37 cellular contexts compared by ENCODE assay signal in genomic region chr3:81663114-81663513, GRCh38.
"Had no signal": no experiment of that assay in that cellular context is flagged by ENCODE, and none has a peak within 500 bp of the region (broad histone marks: within the 10 kb centered on the region; RNA-seq: fewer than 3 reads in every experiment).

No MANE protein-coding gene starts in this region.

- H3K27me3 Mint-ChIP-seq: activated CD4-positive, alpha-beta memory T cell treated with anti-CD3 and anti-CD28 coated beads, Interleukin-2, amount 10 ng/mL, durations not matched to agents 7 days and 5 days; activated CD4-positive, alpha-beta T cell treated with anti-CD3 and anti-CD28 coated beads for 36 hours; activated CD4-positive, alpha-beta T cell treated with anti-CD3 and anti-CD28 coated beads, Interleukin-2, amount 10 ng/mL, durations not matched to agents 7 days and 5 days; activated CD8-positive, alpha-beta memory T cell treated with anti-CD3 and anti-CD28 coated beads, Interleukin-2, amount 10 ng/mL, durations not matched to agents 7 days and 5 days; activated naive CD4-positive, alpha-beta T cell treated with anti-CD3 and anti-CD28 coated beads, Interleukin-2, amount 10 ng/mL, durations not matched to agents 7 days and 5 days; activated naive CD4-positive, alpha-beta T cell treated with anti-CD3 and anti-CD28 coated beads, Interleukin-2, amount 50 U/mL, for 24 hours; activated naive CD8-positive, alpha-beta T cell; activated naive CD8-positive, alpha-beta T cell treated with anti-CD3 and anti-CD28 coated beads, Interleukin-2, amount 10 ng/mL, durations not matched to agents 7 days and 5 days; activated naive CD8-positive, alpha-beta T cell treated with anti-CD3 and anti-CD28 coated beads, Interleukin-2, amount 50 U/mL, for 24 hours; activated T-cell treated with anti-CD3 and anti-CD28 coated beads, Interleukin-2, amount 50 U/mL, for 24 hours had no signal

- DNase-seq: activated CD4-positive, alpha-beta memory T cell treated with anti-CD3 and anti-CD28 coated beads, Interleukin-2, amount 10 ng/mL, durations not matched to agents 7 days and 5 days; activated CD4-positive, alpha-beta T cell treated with anti-CD3 and anti-CD28 coated beads for 1 hour; activated CD4-positive, alpha-beta T cell treated with anti-CD3 and anti-CD28 coated beads for 36 hours; activated CD4-positive, alpha-beta T cell treated with anti-CD3 and anti-CD28 coated beads for 48 hours; activated CD4-positive, alpha-beta T cell treated with anti-CD3 and anti-CD28 coated beads, Interleukin-2, amount 10 ng/mL, durations not matched to agents 7 days and 5 days; activated CD4-positive, alpha-beta T cell treated with anti-CD3 and anti-CD28 coated beads, Interleukin-2, amount 50 U/mL, for 48 hours; activated CD4-positive, CD25-positive, alpha-beta regulatory T cell; activated CD8-positive, alpha-beta memory T cell treated with anti-CD3 and anti-CD28 coated beads for 24 hours; activated CD8-positive, alpha-beta memory T cell treated with anti-CD3 and anti-CD28 coated beads, Interleukin-2, amount 10 ng/mL, durations not matched to agents 7 days and 5 days; activated CD8-positive, alpha-beta memory T cell treated with anti-CD3 and anti-CD28 coated beads, Interleukin-2, amount 50 U/mL, for 48 hours; activated CD8-positive, alpha-beta T cell treated with anti-CD3 and anti-CD28 coated beads, Interleukin-2, amount 10 ng/mL, durations not matched to agents 7 days and 5 days; activated effector memory CD4-positive, alpha-beta T cell treated with Interleukin-2 at 50 U/mL for 16 hours; activated gamma-delta T cell; activated naive CD4-positive, alpha-beta T cell treated with anti-CD3 and anti-CD28 coated beads, Interleukin-2, amount 10 ng/mL, durations not matched to agents 7 days and 5 days; activated naive CD4-positive, alpha-beta T cell treated with Interleukin-2 at 50 U/mL for 16 hours; activated naive CD8-positive, alpha-beta T cell treated with anti-CD3 and anti-CD28 coated beads, Interleukin-2, amount 10 ng/mL, durations not matched to agents 7 days and 5 days; activated naive CD8-positive, alpha-beta T cell treated with anti-CD3 and anti-CD28 coated beads, Interleukin-2, amount 50 U/mL, for 24 hours; activated T-cell treated with anti-CD3 and anti-CD28 coated beads, Interleukin-2, amount 50 U/mL, for 24 hours; activated T-cell treated with anti-CD3 and anti-CD28 coated beads, Interleukin-2, amount 50 U/mL, for 48 hours; amygdala; anterior cingulate cortex; central memory CD4-positive, alpha-beta T cell; SW 1271; T-helper 1 cell; T-helper 2 cell; T-helper 9 cell had no signal

- H3K36me3 Mint-ChIP-seq: activated CD8-positive, alpha-beta memory T cell treated with anti-CD3 and anti-CD28 coated beads, Interleukin-2, amount 10 ng/mL, durations not matched to agents 7 days and 5 days; activated naive CD4-positive, alpha-beta T cell treated with anti-CD3 and anti-CD28 coated beads, Interleukin-2, amount 10 ng/mL, durations not matched to agents 7 days and 5 days; activated naive CD8-positive, alpha-beta T cell; WTC11 had no signal

- H3K27ac Mint-ChIP-seq: activated CD4-positive, alpha-beta memory T cell treated with anti-CD3 and anti-CD28 coated beads, Interleukin-2, amount 10 ng/mL, durations not matched to agents 7 days and 5 days; activated CD4-positive, alpha-beta T cell treated with anti-CD3 and anti-CD28 coated beads for 36 hours; activated CD4-positive, alpha-beta T cell treated with anti-CD3 and anti-CD28 coated beads, Interleukin-2, amount 10 ng/mL, durations not matched to agents 7 days and 5 days; activated CD8-positive, alpha-beta memory T cell treated with anti-CD3 and anti-CD28 coated beads, Interleukin-2, amount 10 ng/mL, durations not matched to agents 7 days and 5 days; activated CD8-positive, alpha-beta T cell treated with anti-CD3 and anti-CD28 coated beads, Interleukin-2, amount 10 ng/mL, durations not matched to agents 7 days and 5 days; activated naive CD4-positive, alpha-beta T cell treated with anti-CD3 and anti-CD28 coated beads, Interleukin-2, amount 10 ng/mL, durations not matched to agents 7 days and 5 days; activated naive CD4-positive, alpha-beta T cell treated with anti-CD3 and anti-CD28 coated beads, Interleukin-2, amount 50 U/mL, for 24 hours; activated naive CD8-positive, alpha-beta T cell; activated naive CD8-positive, alpha-beta T cell treated with anti-CD3 and anti-CD28 coated beads, Interleukin-2, amount 10 ng/mL, durations not matched to agents 7 days and 5 days; activated naive CD8-positive, alpha-beta T cell treated with anti-CD3 and anti-CD28 coated beads, Interleukin-2, amount 50 U/mL, for 24 hours; activated T-cell treated with anti-CD3 and anti-CD28 coated beads, Interleukin-2, amount 50 U/mL, for 24 hours; activated T-helper 2 cell treated with anti-CD3 and anti-CD28 coated beads, Interferon-gamma antibody, Interleukin-2, Interleukin-4, amounts not matched to agents 10 μg/mL and 5 μg/mL and 100 μg/mL, durations not matched to agents 14 hours and 24 hours and 36 hours; brain; T-helper 1 cell treated with Interleukin-12 subunit alpha and Interleukin-12 subunit beta and Interleukin-4 antibody, amounts not matched to agents 30 μg/mL and 1 μg/mL, for 36 hours; T-helper 2 cell treated with Interferon-gamma antibody and Interleukin-4, amounts not matched to agents 5 μg/mL and 100 μg/mL, for 36 hours; WTC11 had no signal

- H3K27ac ChIP-seq: ascending aorta, cardiac muscle cell, VCaP had no signal

- ATAC-seq: activated CD4-positive, alpha-beta T cell treated with anti-CD3 and anti-CD28 coated beads for 36 hours; activated CD4-positive, CD25-positive, alpha-beta regulatory T cell treated with anti-CD3 and anti-CD28 coated beads, Interleukin-2, amount 50 U/mL, for 24 hours; activated CD8-positive, alpha-beta memory T cell treated with anti-CD3 and anti-CD28 coated beads, Interleukin-2, amount 10 ng/mL, durations not matched to agents 7 days and 5 days; activated CD8-positive, alpha-beta T cell treated with anti-CD3 and anti-CD28 coated beads, Interleukin-2, amount 10 ng/mL, durations not matched to agents 7 days and 5 days; activated naive CD8-positive, alpha-beta T cell treated with anti-CD3 and anti-CD28 coated beads, Interleukin-2, amount 50 U/mL, for 24 hours; WTC11 had no signal

- H3K9me3 ChIP-seq: ascending aorta had no signal

- H3K9me3 Mint-ChIP-seq: activated CD4-positive, alpha-beta memory T cell treated with anti-CD3 and anti-CD28 coated beads, Interleukin-2, amount 10 ng/mL, durations not matched to agents 7 days and 5 days; activated CD4-positive, alpha-beta T cell treated with anti-CD3 and anti-CD28 coated beads, Interleukin-2, amount 10 ng/mL, durations not matched to agents 7 days and 5 days; activated naive CD4-positive, alpha-beta T cell treated with anti-CD3 and anti-CD28 coated beads, Interleukin-2, amount 10 ng/mL, durations not matched to agents 7 days and 5 days; activated naive CD4-positive, alpha-beta T cell treated with anti-CD3 and anti-CD28 coated beads, Interleukin-2, amount 50 U/mL, for 24 hours; activated naive CD8-positive, alpha-beta T cell treated with anti-CD3 and anti-CD28 coated beads, Interleukin-2, amount 10 ng/mL, durations not matched to agents 7 days and 5 days; activated naive CD8-positive, alpha-beta T cell treated with anti-CD3 and anti-CD28 coated beads, Interleukin-2, amount 50 U/mL, for 24 hours; activated T-cell treated with anti-CD3 and anti-CD28 coated beads, Interleukin-2, amount 50 U/mL, for 24 hours; activated T-helper 2 cell treated with anti-CD3 and anti-CD28 coated beads, Interferon-gamma antibody, Interleukin-2, Interleukin-4, amounts not matched to agents 10 μg/mL and 5 μg/mL and 100 μg/mL, durations not matched to agents 14 hours and 24 hours and 36 hours; T-helper 1 cell treated with Interleukin-12 subunit alpha and Interleukin-12 subunit beta and Interleukin-4 antibody, amounts not matched to agents 30 μg/mL and 1 μg/mL, for 36 hours; T-helper 2 cell treated with Interferon-gamma antibody and Interleukin-4, amounts not matched to agents 5 μg/mL and 100 μg/mL, for 36 hours had no signal

- H3K27me3 ChIP-seq: ascending aorta, cardiac muscle cell had no signal

- H3K4me1 Mint-ChIP-seq: activated CD4-positive, alpha-beta memory T cell treated with anti-CD3 and anti-CD28 coated beads, Interleukin-2, amount 10 ng/mL, durations not matched to agents 7 days and 5 days; activated CD4-positive, alpha-beta T cell treated with anti-CD3 and anti-CD28 coated beads for 36 hours; activated CD4-positive, alpha-beta T cell treated with anti-CD3 and anti-CD28 coated beads, Interleukin-2, amount 10 ng/mL, durations not matched to agents 7 days and 5 days; activated naive CD4-positive, alpha-beta T cell treated with anti-CD3 and anti-CD28 coated beads, Interleukin-2, amount 10 ng/mL, durations not matched to agents 7 days and 5 days; activated naive CD4-positive, alpha-beta T cell treated with anti-CD3 and anti-CD28 coated beads, Interleukin-2, amount 50 U/mL, for 24 hours; activated naive CD8-positive, alpha-beta T cell treated with anti-CD3 and anti-CD28 coated beads, Interleukin-2, amount 50 U/mL, for 24 hours; brain; WTC11 had no signal

- H3K4me3 Mint-ChIP-seq: activated CD4-positive, alpha-beta memory T cell treated with anti-CD3 and anti-CD28 coated beads, Interleukin-2, amount 10 ng/mL, durations not matched to agents 7 days and 5 days; activated CD4-positive, alpha-beta T cell treated with anti-CD3 and anti-CD28 coated beads for 36 hours; activated CD4-positive, alpha-beta T cell treated with anti-CD3 and anti-CD28 coated beads, Interleukin-2, amount 10 ng/mL, durations not matched to agents 7 days and 5 days; activated CD8-positive, alpha-beta memory T cell treated with anti-CD3 and anti-CD28 coated beads, Interleukin-2, amount 10 ng/mL, durations not matched to agents 7 days and 5 days; activated CD8-positive, alpha-beta T cell treated with anti-CD3 and anti-CD28 coated beads, Interleukin-2, amount 10 ng/mL, durations not matched to agents 7 days and 5 days; activated naive CD4-positive, alpha-beta T cell treated with anti-CD3 and anti-CD28 coated beads, Interleukin-2, amount 10 ng/mL, durations not matched to agents 7 days and 5 days; activated naive CD4-positive, alpha-beta T cell treated with anti-CD3 and anti-CD28 coated beads, Interleukin-2, amount 50 U/mL, for 24 hours; activated naive CD8-positive, alpha-beta T cell; activated naive CD8-positive, alpha-beta T cell treated with anti-CD3 and anti-CD28 coated beads, Interleukin-2, amount 10 ng/mL, durations not matched to agents 7 days and 5 days; activated naive CD8-positive, alpha-beta T cell treated with anti-CD3 and anti-CD28 coated beads, Interleukin-2, amount 50 U/mL, for 24 hours; activated T-cell treated with anti-CD3 and anti-CD28 coated beads, Interleukin-2, amount 50 U/mL, for 24 hours; brain; T-helper 1 cell treated with Interleukin-12 subunit alpha and Interleukin-12 subunit beta and Interleukin-4 antibody, amounts not matched to agents 30 μg/mL and 1 μg/mL, for 36 hours; T-helper 2 cell treated with Interferon-gamma antibody and Interleukin-4, amounts not matched to agents 5 μg/mL and 100 μg/mL, for 36 hours; WTC11 had no signal

- H3K4me3 ChIP-seq: ascending aorta, cardiac muscle cell had no signal

- H3K36me3 ChIP-seq: ascending aorta, cardiac muscle cell had no signal
